ENCODE assay signal across 10 cellular contexts in genomic region chr3:70612920-70613319, GRCh38.
"Had no signal": no experiment of that assay in that cellular context is flagged by ENCODE, and none has a peak within 500 bp of the region (broad histone marks: within the 10 kb centered on the region; RNA-seq: fewer than 3 reads in every experiment).

No MANE protein-coding gene starts in this region.

- ATAC-seq: GM23338, HCT116 had no signal

- H2AFZ ChIP-seq: GM23248, GM23338 had no signal

- H3K4me3 ChIP-seq: GM23248, GM23338, HAP-1 had no signal

- H3K36me3 ChIP-seq: HAP-1 had no signal

- H3K4me2 ChIP-seq: GM23338 had no signal

- DNase-seq: GM23248, GOT3, H7, H9, HCEC 1CT, HFFc6 had no signal

- H3K27ac ChIP-seq: GM23248 had no signal

- FAIRE-seq: H54 had no signal

- H3K9ac ChIP-seq: GM23248 had no signal
